In the genomic region with DNA sequence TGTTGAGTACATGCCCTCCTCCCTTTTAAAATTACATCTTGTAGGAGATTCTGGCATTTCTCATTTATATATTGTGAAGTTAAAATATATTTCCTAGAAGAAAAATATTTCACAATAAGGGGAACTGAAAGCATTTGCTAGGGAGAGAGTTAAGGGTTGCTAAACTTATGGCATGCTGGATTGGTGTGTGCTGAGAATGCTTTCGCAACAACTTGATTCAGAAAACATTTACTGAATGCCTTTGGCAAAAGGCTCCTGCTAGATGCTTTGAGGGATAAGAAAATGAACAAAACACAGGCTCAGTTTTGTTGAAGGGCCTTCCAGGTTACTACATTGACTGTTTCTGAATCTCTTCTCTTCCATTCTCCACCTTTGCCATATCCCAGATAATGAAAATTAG, we compare ENCODE assay signal across 9 cellular contexts.
DNase-seq lines count a peak whose midpoint lies in the region; ATAC-seq and TF ChIP-seq lines count a peak whose summit lies in the region.
"Had no signal": no experiment of that assay in that cellular context is flagged by ENCODE, and none has a peak within 500 bp of the region (broad histone marks: within the 10 kb centered on the region; RNA-seq: fewer than 3 reads in every experiment).

No MANE protein-coding gene starts in this region.

- H3K4me3 ChIP-seq in ACC112 (ENCODE audit: low read depth, low read length), result no peak overlapping the region
- H3K4me3 ChIP-seq: BLaER1 had no signal

- H3K79me2 ChIP-seq in ACC112 (ENCODE audit: control insufficient read depth, insufficient read depth, low read length, unreplicated experiment), result peaks cover 27% of the 10 kb centered on the region

- H3K4me1 ChIP-seq in ACC112 (ENCODE audit: control insufficient read depth, insufficient read depth, low read length, unreplicated experiment), result peaks cover 50% of the 10 kb centered on the region
- H3K4me1 ChIP-seq: BLaER1 had no signal

- H3K27ac ChIP-seq in ACC112 (ENCODE audit: low read depth, low read length), result peak overlapping the region; percentile 16; the same call in 1 of the 2 replicates
- H3K27ac ChIP-seq in cingulate gyrus (ENCODE audit: low read depth, low read length), result peak overlapping the region; percentile 63
- H3K27ac ChIP-seq: BLaER1 had no signal

- H3K27me3 ChIP-seq in ACC112 (ENCODE audit: insufficient read depth, low read length), result no peaks in the 10 kb centered on the region
- H3K27me3 ChIP-seq: BLaER1 had no signal

- H3K27ac Mint-ChIP-seq in mesothelial cell of epicardium, result peak overlapping the region; percentile 83

- no peak for ATAC-seq in activated CD4-positive, CD25-positive, alpha-beta regulatory T cell treated with anti-CD3 and anti-CD28 coated beads, Interleukin-2, amount 50 U/mL, for 24 hours
- ATAC-seq in HG03520 (IDR thresholded peaks at IDR 0.05; ENCODE audit: unreplicated experiment) (no peak), GM18502 (IDR thresholded peaks at IDR 0.05; ENCODE audit: poor library complexity, unreplicated experiment) (no peak), GM19328 (IDR thresholded peaks at IDR 0.05; ENCODE audit: unreplicated experiment) (no peak)

- H2AFZ ChIP-seq in ACC112 (ENCODE audit: low read length, unreplicated experiment), result no peak overlapping the region

- no peaks in the 10 kb centered on the region for H3K36me3 ChIP-seq in ACC112 (ENCODE audit: insufficient read depth, low read length)

- no peaks in the 10 kb centered on the region for H3K36me3 Mint-ChIP-seq in mesothelial cell of epicardium

- no peak for TF ChIP-seq CTCF in mesothelial cell of epicardium (IDR thresholded peaks at IDR 0.05; ENCODE audit: unreplicated experiment)

- peaks cover 55% of the 10 kb centered on the region for H3K4me1 Mint-ChIP-seq in mesothelial cell of epicardium

- DNase-seq in MV-4-11 (lab: John Stamatoyannopoulos, UW) (peak; percentile 99), mesothelial cell of epicardium (ENCODE audit: low spot score in 2 of 2, unreplicated experiment in 2 of 2) (no peak)

- no peaks in the 10 kb centered on the region for H3K9me3 Mint-ChIP-seq in mesothelial cell of epicardium

- no peak overlapping the region for H3K4me3 Mint-ChIP-seq in mesothelial cell of epicardium

- no peaks in the 10 kb centered on the region for H3K27me3 Mint-ChIP-seq in mesothelial cell of epicardium (ENCODE audit: low read depth)
